In genomic region chr5:171616002-171616780, GRCh38 we compare ENCODE assay signal across 12 cellular contexts.
DNase-seq lines count a peak whose midpoint lies in the region; ATAC-seq and TF ChIP-seq lines count a peak whose summit lies in the region.
"Had no signal": no experiment of that assay in that cellular context is flagged by ENCODE, and none has a peak within 500 bp of the region (broad histone marks: within the 10 kb centered on the region; RNA-seq: fewer than 3 reads in every experiment).

No MANE protein-coding gene starts in this region.

- no CpG with 5 or more reads among the region's 17 CpGs for WGBS in H9 (ENCODE audit: extremely low coverage, insufficient read length, low lambda C conversion rate)

- POLR2A ChIA-PET in WTC11 (lab: Charles Lee) = interaction anchor here (1.0 kb wide), 1 partner anchor 198 kb away, joined by 3 read pairs; no protein-coding TSS in a partner anchor

- intact Hi-C loops in sciatic nerve (cut with DNase I) = no loop called here

- H2BK5ac ChIP-seq in H9 (ENCODE audit: insufficient read length, low read length) = no peak overlapping the region

- H3K23me2 ChIP-seq in H9 (ENCODE audit: insufficient read length, low read depth, low read length, poor library complexity, severe bottlenecking) = no peaks in the 10 kb centered on the region

- H3K79me2 ChIP-seq in H9 (ENCODE audit: insufficient read depth, low read length) = no peaks in the 10 kb centered on the region
- no peaks in the 10 kb centered on the region for H3K79me2 ChIP-seq in Karpas-422 (ENCODE audit: low read length)

- no peak overlapping the region for H2BK20ac ChIP-seq in H9 (ENCODE audit: low read depth, low read length, poor library complexity, severe bottlenecking)

- no peak overlapping the region for H3K18ac ChIP-seq in H9 (ENCODE audit: insufficient read length, low read depth, low read length)

- H3T11ph ChIP-seq in H9 (ENCODE audit: low read length) = no peak overlapping the region

- H3K4me1 Mint-ChIP-seq in WTC11 = peaks cover 22% of the 10 kb centered on the region
- H3K4me1 Mint-ChIP-seq in H9 = peaks cover 9 to 13% of the 10 kb centered on the region in 2 experiments

- no peak overlapping the region for H3K4ac ChIP-seq in H9 (ENCODE audit: low read depth, low read length)

- no peak overlapping the region for H4K5ac ChIP-seq in H9 (ENCODE audit: insufficient read length, low read depth, low read length)

- H3K36me3 ChIP-seq in H7 (replicated peaks; ENCODE audit: control insufficient read depth, insufficient read depth, low read length) = no peaks in the 10 kb centered on the region
- no peaks in the 10 kb centered on the region for H3K36me3 ChIP-seq in Karpas-422 (ENCODE audit: insufficient read depth, low read length)

- no peak overlapping the region for H3K9ac ChIP-seq in H9 (ENCODE audit: extremely low read depth, insufficient read length, low read length)
- no peak overlapping the region for H3K9ac ChIP-seq in Karpas-422 (ENCODE audit: low read length)

- peaks cover 2% of the 10 kb centered on the region; the same call in 1 of the 2 replicates for H3K4me1 ChIP-seq in H9 (ENCODE audit: insufficient read depth, low read length)
- H3K4me1 ChIP-seq in Karpas-422 (ENCODE audit: low read length) = no peaks in the 10 kb centered on the region

- H3K27ac ChIP-seq in H9 (ENCODE audit: insufficient read length, low read depth, low read length) (no peak overlapping the region), Karpas-422 (ENCODE audit: low read length) (no peak overlapping the region)
- H3K27ac ChIP-seq: SK-N-MC had no signal

- H4K8ac ChIP-seq in H9 (replicated peaks; ENCODE audit: insufficient read length, low read depth, low read length) = no peak overlapping the region

- CTCF ChIA-PET in WTC11 (lab: Charles Lee) = interaction anchor here (0.6 to 1.9 kb wide), 12 partner anchors 10 to 589 kb away, joined by 3 to 11 read pairs (median 4); partner anchors contain the start of gene FGF18

- no peak overlapping the region for H3K56ac ChIP-seq in H9 (ENCODE audit: insufficient read length, low read depth, low read length)

- H3K9me3 ChIP-seq in H9 (ENCODE audit: control insufficient read depth, low read depth, low read length) (no peaks in the 10 kb centered on the region), Karpas-422 (ENCODE audit: low read length) (no peaks in the 10 kb centered on the region)

- no peak overlapping the region for H2AFZ ChIP-seq in H9 (ENCODE audit: low read length)
- H2AFZ ChIP-seq in Karpas-422 (ENCODE audit: low read length) = no peak overlapping the region

- no peak overlapping the region for H2BK12ac ChIP-seq in H9 (ENCODE audit: insufficient read length, low read depth, low read length)

- no peak for TF ChIP-seq CTCF in WTC11 (IDR thresholded peaks at IDR 0.05)
- no peak for TF ChIP-seq CTCF in H9 (conservative IDR thresholded peaks at IDR 0.05)

- H4K91ac ChIP-seq in H9 (ENCODE audit: insufficient read length, low read depth, low read length) = no peak overlapping the region

- H3K27me3 Mint-ChIP-seq in WTC11 (ENCODE audit: low read depth) (peaks cover 78% of the 10 kb centered on the region), H9 (ENCODE audit: low read depth) (peaks cover 96% of the 10 kb centered on the region)

- no peak overlapping the region for H3K14ac ChIP-seq in H9 (ENCODE audit: insufficient read depth, low read length)

- no peaks in the 10 kb centered on the region for H4K20me1 ChIP-seq in H9 (ENCODE audit: control insufficient read depth, insufficient read depth, insufficient read length)
- no peaks in the 10 kb centered on the region for H4K20me1 ChIP-seq in Karpas-422 (ENCODE audit: insufficient read depth, low read depth, low read length)

- H3K9me2 ChIP-seq in Karpas-422 (replicated peaks; ENCODE audit: insufficient read depth, low read length) = no peaks in the 10 kb centered on the region

- H3K36me3 Mint-ChIP-seq in WTC11 (no peaks in the 10 kb centered on the region), H9 (ENCODE audit: insufficient read depth in 1 of 3, low read depth in 3 of 3) (no peaks in the 10 kb centered on the region; a peak in 2 of 7 replicates)

- H3K4me3 Mint-ChIP-seq in WTC11 = no peak overlapping the region
- H3K4me3 Mint-ChIP-seq in H9 = no peak overlapping the region

- H2AK5ac ChIP-seq in H9 (ENCODE audit: insufficient read length, low read length) = no peak overlapping the region

- H3K4me3 ChIP-seq in H7 (ENCODE audit: insufficient read depth, low read depth, low read length) (no peak overlapping the region), Karpas-422 (ENCODE audit: low read length) (no peak overlapping the region)
- H3K4me3 ChIP-seq: SK-N-MC had no signal

- H3K9me3 Mint-ChIP-seq in WTC11 = peaks cover 5% of the 10 kb centered on the region
- H3K9me3 Mint-ChIP-seq in H9 = peaks cover 0 to 4% of the 10 kb centered on the region in 2 experiments; a peak in 1 of 5 replicates

- H2BK15ac ChIP-seq in H9 (ENCODE audit: low read depth, low read length) = no peak overlapping the region

- ATAC-seq in WTC11 (peak; percentile 15; the same call in 1 of the 2 replicates), sciatic nerve (peak; percentile 9)

- H3K27me3 ChIP-seq in H7 (ENCODE audit: control insufficient read depth, insufficient read depth, low read length) (peaks cover 9% of the 10 kb centered on the region), H9 (ENCODE audit: insufficient read depth, low read length) (peaks cover 9% of the 10 kb centered on the region; the same call in 1 of the 2 replicates), Karpas-422 (ENCODE audit: low read length) (no peaks in the 10 kb centered on the region)

- H2BK120ac ChIP-seq in H9 (ENCODE audit: low read depth, low read length, poor library complexity, severe bottlenecking) = no peak overlapping the region

- H3K4me2 ChIP-seq in H9 (ENCODE audit: insufficient read depth, insufficient read length, low read length) = no peak overlapping the region
- no peak overlapping the region for H3K4me2 ChIP-seq in Karpas-422 (ENCODE audit: low read depth, low read length, poor library complexity, severe bottlenecking)

- H3K27ac Mint-ChIP-seq in WTC11 (no peak overlapping the region), H9 (no peak overlapping the region)

- no peaks in the 10 kb centered on the region for H3K79me1 ChIP-seq in H9 (ENCODE audit: insufficient read depth, low read depth, low read length, poor library complexity, severe bottlenecking)

- DNase-seq in H7 (peak; percentile 77), WTC11 (ENCODE audit: low spot score) (no peak), iPS-NIHi11 (ENCODE audit: low spot score) (peak; percentile 31), sciatic nerve (ENCODE audit: low spot score) (no peak), H9 (no peak), kidney tubule cell (ENCODE audit: low spot score) (no peak), Karpas-422 (no peak)
- DNase-seq: C1 segment of cervical spinal cord, GDM1, NCI-H1105, NCI-H2081 treated with DMSO at 0.1 percent for 48 hours had no signal

- H3K23ac ChIP-seq in H9 (ENCODE audit: insufficient read length, low read depth, low read length) = no peak overlapping the region

TF ChIP-seq in WTC11, 78 proteins besides CTCF, POLR2A, EP300 and RAD21 (continues in another document):
- TF ChIP-seq AFF4 (CRISPR knock-in tag; IDR thresholded peaks at IDR 0.05; ENCODE audit: borderline replicate concordance) (no peak), PRRX2 (CRISPR knock-in tag; IDR thresholded peaks at IDR 0.05) (no peak), ERG (CRISPR knock-in tag; IDR thresholded peaks at IDR 0.05) (no peak)

Comparison
In these comparisons a context has a peak if more than half of its experiments do, and no peak if none do; other contexts are left out.
1. DNase-seq: peak in H7 (single experiment) and iPS-NIHi11 (single experiment); none in WTC11 (single experiment), sciatic nerve (single experiment), H9 (single experiment), kidney tubule cell (single experiment) and Karpas-422 (single experiment).